In the genomic region with DNA sequence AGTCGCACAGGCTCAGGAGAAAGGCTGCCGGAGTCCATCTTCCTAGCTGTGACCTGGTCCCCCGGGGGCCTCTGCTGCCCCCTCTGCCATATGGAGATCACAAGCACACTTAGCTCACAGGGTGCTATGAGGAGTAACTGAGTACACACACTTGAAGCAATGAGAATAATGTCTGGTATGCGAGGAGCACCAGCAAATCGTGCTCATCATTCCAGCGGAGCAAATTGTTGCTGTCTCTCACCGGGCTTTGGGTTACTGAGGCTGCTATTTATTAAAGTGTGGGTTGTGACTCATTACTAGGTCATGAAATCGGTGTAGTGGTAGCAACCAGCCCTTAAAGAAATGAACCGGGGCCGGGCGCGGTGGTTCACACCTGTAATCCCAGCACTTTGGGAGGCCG, we compare ENCODE assay signal across 16 cellular contexts. TPM values are rescaled to one million over a fixed set of nuclear protein-coding genes. Genes with fewer than 3 reads are reported as not detected.
DNase-seq lines count a peak whose midpoint lies in the region; ATAC-seq and TF ChIP-seq lines count a peak whose summit lies in the region.
"Had no signal": no experiment of that assay in that cellular context is flagged by ENCODE, and none has a peak within 500 bp of the region (broad histone marks: within the 10 kb centered on the region; RNA-seq: fewer than 3 reads in every experiment).

No MANE protein-coding gene starts in this region.

- peaks cover 6% of the 10 kb centered on the region for H3K4me1 ChIP-seq in mesenchymal stem cell (ENCODE audit: control insufficient read depth, insufficient read depth, low read depth, low read length)

- H3K27ac ChIP-seq in mesenchymal stem cell (ENCODE audit: low read length, poor library complexity, severe bottlenecking): peak overlapping the region; percentile 85
- H3K27ac ChIP-seq: hepatocyte had no signal

- no peak overlapping the region for H3K18ac ChIP-seq in mesenchymal stem cell (ENCODE audit: low read depth in 1 of 2, low read length in 2 of 2)

- no peak overlapping the region for H2BK120ac ChIP-seq in mesenchymal stem cell (ENCODE audit: low read depth, low read length)

- H3K27me3 Mint-ChIP-seq in chondrocyte (ENCODE audit: low read depth): peaks cover 18% of the 10 kb centered on the region

- no peak overlapping the region for H2AFZ ChIP-seq in mesenchymal stem cell (ENCODE audit: low read depth, low read length)
- H2AFZ ChIP-seq: hepatocyte had no signal

- no peak for ATAC-seq in HG03565 (IDR thresholded peaks at IDR 0.05; ENCODE audit: unreplicated experiment)
- ATAC-seq in HG03442 (IDR thresholded peaks at IDR 0.05; ENCODE audit: unreplicated experiment): no peak
- ATAC-seq: stimulated activated naive CD8-positive, alpha-beta T cell treated with anti-CD3 and anti-CD28 coated beads, Interleukin-15, Interleukin-2, amounts not matched to agents 100 U/mL and 50 U/mL, for 24 hours had no signal

- no peak overlapping the region for H2AK5ac ChIP-seq in mesenchymal stem cell (ENCODE audit: low read length, severe bottlenecking)

- 30% methylated on average over 13 of the region's 13 CpGs for WGBS in mesenchymal stem cell

- peak overlapping the region; percentile 71 for H3K27ac Mint-ChIP-seq in chondrocyte (ENCODE audit: unreplicated experiment)
- H3K27ac Mint-ChIP-seq: activated CD4-positive, alpha-beta memory T cell treated with anti-CD3 and anti-CD28 coated beads, Interleukin-2, amount 10 ng/mL, durations not matched to agents 7 days and 5 days; activated naive CD4-positive, alpha-beta T cell treated with anti-CD3 and anti-CD28 coated beads for 36 hours; CD8-positive, alpha-beta memory T cell; dendritic cell treated with granulocyte-macrophage colony-stimulating factor and Interleukin-4, amounts not matched to agents 40 ng/mL and 50 ng/mL, for 4 days; T-helper 1 cell treated with Interleukin-12 subunit alpha and Interleukin-12 subunit beta and Interleukin-4 antibody, amounts not matched to agents 30 μg/mL and 1 μg/mL, for 36 hours had no signal

- H2BK5ac ChIP-seq in mesenchymal stem cell (ENCODE audit: low read depth, low read length, poor library complexity, severe bottlenecking): no peak overlapping the region

- H3K79me1 ChIP-seq in mesenchymal stem cell (replicated peaks; ENCODE audit: low read length, poor library complexity, severe bottlenecking): no peaks in the 10 kb centered on the region

- H3K4ac ChIP-seq in mesenchymal stem cell (ENCODE audit: low read depth in 1 of 2, low read length in 2 of 2): no peak overlapping the region

- H3K4me2 ChIP-seq in mesenchymal stem cell (ENCODE audit: low read length, poor library complexity, severe bottlenecking): no peak overlapping the region
- H3K4me2 ChIP-seq: hepatocyte had no signal

- H3K4me3 ChIP-seq in MG63 (no peak overlapping the region), mesenchymal stem cell (ENCODE audit: insufficient read depth in 1 of 2, low read depth in 1 of 2, low read length in 2 of 2) (no peak overlapping the region)
- H3K4me3 ChIP-seq: hepatocyte had no signal

- H3K36me3 Mint-ChIP-seq in chondrocyte (ENCODE audit: low read depth): no peaks in the 10 kb centered on the region
- H3K36me3 Mint-ChIP-seq: CD8-positive, alpha-beta memory T cell had no signal

- H4K91ac ChIP-seq in mesenchymal stem cell (ENCODE audit: low read length): no peak overlapping the region

- no peak overlapping the region for H3K9ac ChIP-seq in mesenchymal stem cell (ENCODE audit: low read length)

- DNase-seq in COLO829 (ENCODE audit: low spot score) (peak; percentile 37), MG63 (peak; percentile 74), chondrocyte (ENCODE audit: low spot score) (no peak), mesenchymal stem cell (peak; percentile 82), Kasumi-1 (lab: John Stamatoyannopoulos, UW) (no peak)
- no peak for DNase-seq in activated naive CD4-positive, alpha-beta T cell treated with anti-CD3 and anti-CD28 coated beads, Interleukin-2, amount 50 U/mL, for 16 hours
- DNase-seq: activated CD4-positive, alpha-beta memory T cell treated with anti-CD3 and anti-CD28 coated beads, Interleukin-2, amount 10 ng/mL, durations not matched to agents 7 days and 5 days; activated naive CD4-positive, alpha-beta T cell treated with anti-CD3 and anti-CD28 coated beads for 36 hours; CD8-positive, alpha-beta memory T cell; NCI-H2029; stimulated activated naive CD8-positive, alpha-beta T cell treated with anti-CD3 and anti-CD28 coated beads, Interleukin-15, Interleukin-2, amounts not matched to agents 100 U/mL and 50 U/mL, for 24 hours had no signal

- TF ChIP-seq CTCF in chondrocyte (IDR thresholded peaks at IDR 0.05): peak; percentile 30

- no peaks in the 10 kb centered on the region for H3K9me3 ChIP-seq in MG63
- H3K9me3 ChIP-seq in mesenchymal stem cell (ENCODE audit: control insufficient read depth, low read length): no peaks in the 10 kb centered on the region

- H2BK12ac ChIP-seq in mesenchymal stem cell (ENCODE audit: low read length in 2 of 2): no peak overlapping the region

- H3K4me3 Mint-ChIP-seq in chondrocyte (ENCODE audit: unreplicated experiment): no peak overlapping the region
- H3K4me3 Mint-ChIP-seq: activated CD4-positive, alpha-beta memory T cell treated with anti-CD3 and anti-CD28 coated beads, Interleukin-2, amount 10 ng/mL, durations not matched to agents 7 days and 5 days; activated naive CD4-positive, alpha-beta T cell treated with anti-CD3 and anti-CD28 coated beads for 36 hours; CD8-positive, alpha-beta memory T cell; dendritic cell treated with granulocyte-macrophage colony-stimulating factor and Interleukin-4, amounts not matched to agents 40 ng/mL and 50 ng/mL, for 4 days; T-helper 1 cell treated with Interleukin-12 subunit alpha and Interleukin-12 subunit beta and Interleukin-4 antibody, amounts not matched to agents 30 μg/mL and 1 μg/mL, for 36 hours had no signal

- H3K14ac ChIP-seq in mesenchymal stem cell (ENCODE audit: low read length in 2 of 2): no peak overlapping the region

- H3K9me3 Mint-ChIP-seq in chondrocyte (ENCODE audit: low read depth): no peaks in the 10 kb centered on the region
- H3K9me3 Mint-ChIP-seq: activated CD4-positive, alpha-beta memory T cell treated with anti-CD3 and anti-CD28 coated beads, Interleukin-2, amount 10 ng/mL, durations not matched to agents 7 days and 5 days; activated naive CD4-positive, alpha-beta T cell treated with anti-CD3 and anti-CD28 coated beads for 36 hours; CD8-positive, alpha-beta memory T cell; dendritic cell treated with granulocyte-macrophage colony-stimulating factor and Interleukin-4, amounts not matched to agents 40 ng/mL and 50 ng/mL, for 4 days; T-helper 1 cell treated with Interleukin-12 subunit alpha and Interleukin-12 subunit beta and Interleukin-4 antibody, amounts not matched to agents 30 μg/mL and 1 μg/mL, for 36 hours had no signal

- H4K8ac ChIP-seq in mesenchymal stem cell (ENCODE audit: low read length): peak overlapping the region; percentile 27

- H3K36me3 ChIP-seq in MG63 (no peaks in the 10 kb centered on the region), mesenchymal stem cell (ENCODE audit: control insufficient read depth in 1 of 2, insufficient read depth in 2 of 2, low read depth in 1 of 2, low read length in 2 of 2) (no peaks in the 10 kb centered on the region)

- H3K27me3 ChIP-seq in MG63 (no peaks in the 10 kb centered on the region; the same call in 1 of the 2 replicates), mesenchymal stem cell (ENCODE audit: control insufficient read depth in 1 of 2, insufficient read depth in 1 of 2, low read length in 2 of 2) (peaks cover 15 to 65% of the 10 kb centered on the region in 2 experiments)

- H3K23ac ChIP-seq in mesenchymal stem cell (ENCODE audit: low read length in 2 of 2): no peak overlapping the region

- H2BK15ac ChIP-seq in mesenchymal stem cell (ENCODE audit: low read depth, poor library complexity, severe bottlenecking): no peak overlapping the region

- peaks cover 18% of the 10 kb centered on the region for H3K4me1 Mint-ChIP-seq in chondrocyte (ENCODE audit: low read depth)
- H3K4me1 Mint-ChIP-seq: activated CD4-positive, alpha-beta memory T cell treated with anti-CD3 and anti-CD28 coated beads, Interleukin-2, amount 10 ng/mL, durations not matched to agents 7 days and 5 days; CD8-positive, alpha-beta memory T cell had no signal

RNA-seq across cellular contexts. Expression of a gene that starts 48.1 kb away (rescaled TPM):
- total RNA-seq in MG63 (2014; rRNA removed; shearing (Covaris generic); ENCODE audit: low replicate concordance): 575 and 712 TPM in 2 replicates
- total RNA-seq in chondrocyte: 80.5 to 97.8 TPM (median 96.1 TPM) in 3 replicates
- 145 TPM for polyA plus RNA-seq in mesenchymal stem cell (2013, experiment 1 of 2)
- polyA plus RNA-seq in mesenchymal stem cell (2013, experiment 2 of 2): 145 TPM

Comparison
In these comparisons a context has a peak if more than half of its experiments do, and no peak if none do; other contexts are left out.
1. DNase-seq: peak in COLO829 (single experiment), MG63 (single experiment) and mesenchymal stem cell (single experiment); none in chondrocyte (single experiment), activated naive CD4-positive, alpha-beta T cell treated with anti-CD3 and anti-CD28 coated beads, Interleukin-2, amount 50 U/mL, for 16 hours (single experiment) and Kasumi-1 (0 of 2).